Comparison of ENCODE assay signal across 13 cellular contexts in the genomic region with DNA sequence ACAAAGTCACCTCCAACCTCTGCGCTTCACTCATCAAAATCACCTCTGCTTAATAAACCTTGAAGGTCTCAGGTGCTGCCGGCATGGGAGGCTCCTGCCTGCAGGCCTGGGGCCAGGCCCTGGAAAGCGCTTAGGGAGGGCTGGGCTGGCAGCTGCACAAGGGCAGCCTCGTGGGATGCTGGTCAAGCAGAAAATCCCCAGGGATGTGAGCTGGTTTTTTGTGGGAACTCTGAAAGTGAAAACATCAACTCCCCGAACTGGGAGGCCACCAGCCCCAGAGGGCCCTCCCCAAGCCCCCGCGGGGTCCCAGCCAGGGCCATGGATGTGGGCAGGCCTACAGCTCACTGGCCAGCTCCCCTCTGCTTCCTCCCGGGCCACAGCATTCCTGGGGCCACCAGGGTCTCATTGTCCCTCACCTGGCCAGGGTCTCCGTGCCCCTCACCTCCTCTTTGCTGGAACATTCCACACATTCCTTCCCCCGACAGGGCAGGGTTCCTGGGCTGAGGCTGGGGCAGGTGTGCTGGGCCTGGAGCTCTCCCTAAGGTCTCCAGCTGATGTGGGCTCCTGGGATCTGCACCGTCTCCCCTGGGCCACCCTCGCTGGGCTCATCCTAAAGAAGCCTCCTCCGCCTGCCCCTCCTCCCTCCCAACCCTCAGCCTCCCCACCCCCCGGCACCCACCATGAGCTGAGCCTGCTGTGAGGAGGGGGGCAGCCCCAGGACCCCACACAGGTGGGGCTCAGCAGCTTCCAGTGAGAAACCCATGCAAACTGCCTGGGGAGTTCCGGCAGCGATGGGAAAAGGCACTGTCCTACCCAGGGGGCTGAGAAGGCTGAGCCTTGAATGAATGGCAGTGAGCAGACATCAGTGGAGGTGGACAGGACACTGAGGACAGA. TPM values are rescaled to one million over a fixed set of nuclear protein-coding genes. Genes with fewer than 3 reads are reported as not detected.
DNase-seq lines count a peak whose midpoint lies in the region; ATAC-seq and TF ChIP-seq lines count a peak whose summit lies in the region.
"Had no signal": no experiment of that assay in that cellular context is flagged by ENCODE, and none has a peak within 500 bp of the region (broad histone marks: within the 10 kb centered on the region; RNA-seq: fewer than 3 reads in every experiment).

No MANE protein-coding gene starts in this region.

- peaks cover 51 to 94% (median 91%) of the 10 kb centered on the region in 10 experiments for H3K4me1 ChIP-seq in BLaER1 treated with 17β-estradiol and CSF1 and Interleukin-3, amounts not matched to agents 10 nM and 100 nM
- H3K4me1 ChIP-seq in RWPE2 (ENCODE audit: insufficient read depth, poor library complexity, severe bottlenecking), result no peaks in the 10 kb centered on the region
- peaks cover 0 to 52% (median 29%) of the 10 kb centered on the region in 12 donors for H3K4me1 ChIP-seq in heart left ventricle

- 73 to 84% (median 79%) methylated on average over 16 of the region's 16 CpGs for WGBS in heart left ventricle, 4 donors

- no peaks in the 10 kb centered on the region for H3K9me3 ChIP-seq in BLaER1 treated with 17β-estradiol and CSF1 and Interleukin-3, amounts not matched to agents 10 nM and 100 nM (replicated peaks in 1 of 11)
- no peaks in the 10 kb centered on the region for H3K9me3 ChIP-seq in RWPE2 (ENCODE audit: severe bottlenecking)
- H3K9me3 ChIP-seq in heart left ventricle, result no peaks in the 10 kb centered on the region

- intact Hi-C loops in heart left ventricle (cut with DNase I), result loop anchor here in 1 of 10 donors (5.0 kb wide), 1 partner anchor 39 kb away; no protein-coding TSS in a partner anchor

- H3K9ac ChIP-seq in BLaER1 treated with 17β-estradiol and CSF1 and Interleukin-3, amounts not matched to agents 10 nM and 100 nM, result peak overlapping the region in 9 of 11 experiments; percentile 24 to 75 (median 48); a peak in 14 of 22 replicates

- peaks cover 0 to 81% (median 6%) of the 10 kb centered on the region in 11 experiments; a peak in 11 of 22 replicates for H3K27me3 ChIP-seq in BLaER1 treated with 17β-estradiol and CSF1 and Interleukin-3, amounts not matched to agents 10 nM and 100 nM
- no peaks in the 10 kb centered on the region for H3K27me3 ChIP-seq in RWPE2 (ENCODE audit: insufficient read depth, poor library complexity, severe bottlenecking)
- H3K27me3 ChIP-seq in heart left ventricle, result no peaks in the 10 kb centered on the region

- no peaks in the 10 kb centered on the region for H3K36me3 ChIP-seq in BLaER1 treated with 17β-estradiol and CSF1 and Interleukin-3, amounts not matched to agents 10 nM and 100 nM
- H3K36me3 ChIP-seq in RWPE2 (ENCODE audit: low read depth) (no peaks in the 10 kb centered on the region), heart left ventricle (no peaks in the 10 kb centered on the region)

- ATAC-seq in RWPE2 (ENCODE audit: low read depth) (no peak), heart left ventricle (no peak), GM18867 (IDR thresholded peaks at IDR 0.05; ENCODE audit: unreplicated experiment) (no peak), HG02973 (IDR thresholded peaks at IDR 0.05; ENCODE audit: unreplicated experiment) (no peak)

- H3K27ac ChIP-seq in BLaER1 treated with 17β-estradiol and CSF1 and Interleukin-3, amounts not matched to agents 10 nM and 100 nM, result peak overlapping the region in 7 of 11 experiments; percentile 30 to 80 (median 69); a peak in 13 of 22 replicates
- H3K27ac ChIP-seq in RWPE2 (ENCODE audit: poor library complexity, severe bottlenecking) (no peak overlapping the region), heart left ventricle (peak overlapping the region in 3 of 12 donors; percentile 16 to 44 (median 34))
- H3K27ac ChIP-seq: PC-9 had no signal

- H3K27ac Mint-ChIP-seq in osteocyte (ENCODE audit: unreplicated experiment), result peak overlapping the region; percentile 78
- H3K27ac Mint-ChIP-seq: CD14-positive monocyte had no signal

- H3K4me2 ChIP-seq in BLaER1 treated with 17β-estradiol and CSF1 and Interleukin-3, amounts not matched to agents 10 nM and 100 nM, result peak overlapping the region; percentile 83 to 99 (median 94)
- H3K4me2 ChIP-seq: PC-9 had no signal

- H3K36me3 Mint-ChIP-seq in osteocyte (ENCODE audit: unreplicated experiment), result no peaks in the 10 kb centered on the region
- H3K36me3 Mint-ChIP-seq: CD14-positive monocyte had no signal

- H3K27me3 Mint-ChIP-seq in osteocyte (ENCODE audit: unreplicated experiment), result no peaks in the 10 kb centered on the region

- TF ChIP-seq POLR2A in heart left ventricle (IDR thresholded peaks at IDR 0.05), result no peak

- peaks cover 66% of the 10 kb centered on the region for H3K4me1 Mint-ChIP-seq in osteocyte (ENCODE audit: unreplicated experiment)
- H3K4me1 Mint-ChIP-seq: CD14-positive monocyte had no signal

- H3K4me3 Mint-ChIP-seq in osteocyte (ENCODE audit: unreplicated experiment), result no peak overlapping the region
- H3K4me3 Mint-ChIP-seq: CD14-positive monocyte had no signal

- DNase-seq in RWPE2 (ENCODE audit: low spot score) (peak; percentile 40), heart left ventricle (peak in 3 of 5 donors; percentile 20 to 51 (median 21)), osteocyte (ENCODE audit: extremely low spot score, unreplicated experiment) (no peak), RPMI8226 (no peak), T-helper 2 cell (no peak)
- DNase-seq: activated T-cell treated with anti-CD3 and anti-CD28 coated beads, Interleukin-2, amount 50 U/mL, for 1 hour; NCI-H187 treated with DMSO at 0.1 percent for 48 hours; PC-9 had no signal

- H3K9me3 Mint-ChIP-seq in osteocyte (ENCODE audit: unreplicated experiment), result no peaks in the 10 kb centered on the region
- H3K9me3 Mint-ChIP-seq: CD14-positive monocyte, IgD-negative memory B cell had no signal

- H3K4me3 ChIP-seq in BLaER1 treated with 17β-estradiol and CSF1 and Interleukin-3, amounts not matched to agents 10 nM and 100 nM, result peak overlapping the region in 7 of 10 experiments; percentile 2 to 53 (median 35); a peak in 7 of 20 replicates
- no peak overlapping the region for H3K4me3 ChIP-seq in RWPE2 (ENCODE audit: severe bottlenecking)
- no peak overlapping the region for H3K4me3 ChIP-seq in heart left ventricle
- H3K4me3 ChIP-seq: PC-9 had no signal

- no peak for TF ChIP-seq CTCF in RWPE2 (IDR thresholded peaks at IDR 0.05; ENCODE audit: poor library complexity, severe bottlenecking)
- TF ChIP-seq CTCF in heart left ventricle (IDR thresholded peaks at IDR 0.05), result no peak
- TF ChIP-seq CTCF in osteocyte (IDR thresholded peaks at IDR 0.05), result no peak

- peaks cover 0 to 61% (median 16%) of the 10 kb centered on the region in 11 experiments; a peak in 14 of 22 replicates for H4K20me1 ChIP-seq in BLaER1 treated with 17β-estradiol and CSF1 and Interleukin-3, amounts not matched to agents 10 nM and 100 nM

RNA-seq across cellular contexts. Expression of a gene that starts 36.0 kb away (rescaled TPM):
- total RNA-seq in heart left ventricle, result 10 to 100 TPM; 10.8 to 22.0 (median 18.5) TPM
- polyA plus RNA-seq in heart left ventricle, result 10 to 100 TPM; 14.1 to 25.8 TPM
- 62.7 and 63.7 TPM in 2 replicates for total RNA-seq in osteocyte

Comparison
In these comparisons a context has a peak if more than half of its experiments do, and no peak if none do; other contexts are left out.
1. H3K4me3 ChIP-seq: peak in BLaER1 treated with 17β-estradiol and CSF1 and Interleukin-3, amounts not matched to agents 10 nM and 100 nM (7 of 10); none in RWPE2 (single experiment) and heart left ventricle (0 of 12).
2. DNase-seq: peak in RWPE2 (single experiment) and heart left ventricle (3 of 5); none in osteocyte (single experiment), RPMI8226 (single experiment) and T-helper 2 cell (0 of 5).